18 cellular contexts compared by ENCODE assay signal in genomic region chr4:148151797-148152196, GRCh38.
"Had no signal": no experiment of that assay in that cellular context is flagged by ENCODE, and none has a peak within 500 bp of the region (broad histone marks: within the 10 kb centered on the region; RNA-seq: fewer than 3 reads in every experiment).

No MANE protein-coding gene starts in this region.

- DNase-seq: KBM-7; MV-4-11; NCI-H1048; NCI-H1436; NCI-H187; NCI-H2029 treated with DMSO at 0.1 percent for 48 hours; NCI-H345; NCI-H446 treated with DMSO at 0.1 percent for 48 hours; NCI-H510A treated with DMSO at 0.1 percent for 48 hours; NCI-H526; NCI-H748 treated with DMSO at 0.1 percent for 48 hours; NK-92 treated with Interleukin-12 subunit alpha and Interleukin-12 subunit beta, amount 100 ng/mL, for 24 hours; PC-3; SHP77; SK-N-SH; SW 1271 had no signal

- H3K9me3 ChIP-seq: SK-N-SH had no signal

- H3K27ac ChIP-seq: RWPE1 had no signal

- ATAC-seq: Panc1, PC-3 had no signal
